In the genomic region with DNA sequence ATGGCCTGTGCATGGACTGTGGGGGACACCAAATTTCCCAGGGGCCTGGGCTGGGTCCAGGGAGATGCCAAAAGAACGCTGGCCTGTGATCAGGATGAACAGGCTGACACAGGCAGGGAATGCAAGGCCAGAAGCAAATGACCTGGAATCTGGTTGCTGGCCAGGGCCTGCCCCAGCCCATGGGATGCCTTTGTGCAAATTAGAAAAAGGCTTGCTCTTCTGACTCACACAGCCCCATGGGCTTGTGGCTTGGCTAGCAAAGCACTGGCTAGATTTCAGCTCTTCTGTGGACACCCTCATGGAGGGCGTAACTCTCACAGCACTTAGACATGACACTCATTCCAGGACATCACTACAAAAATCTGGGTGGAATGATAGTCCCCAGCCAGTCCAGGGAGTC, we compare ENCODE assay signal across 1 cellular context.
TF ChIP-seq lines count a peak whose summit lies in the region.

No MANE protein-coding gene starts in this region.

TF ChIP-seq in SK-N-SH, 30 proteins besides CTCF, POLR2A, EP300 and RAD21 (continued from another document):
- TF ChIP-seq SIN3A (IDR thresholded peaks at IDR 0.05; ENCODE audit: borderline replicate concordance, low read depth, low read length) (no peak), SMC3 (IDR thresholded peaks at IDR 0.05; ENCODE audit: low read depth, low read length) (no peak), FOSL2 (IDR thresholded peaks at IDR 0.05; ENCODE audit: borderline replicate concordance, low read depth) (peak; percentile 76; the same call in 1 of the 2 replicates), GATA2 (CRISPR knock-in tag; IDR thresholded peaks at IDR 0.05) (no peak), NRF1 (IDR thresholded peaks at IDR 0.05; ENCODE audit: low read depth, low read length) (no peak), GABPA (IDR thresholded peaks at IDR 0.05; ENCODE audit: low read depth) (no peak), POLR2AphosphoS5 (IDR thresholded peaks at IDR 0.05; ENCODE audit: low read depth, low read length) (no peak), ELF1 (IDR thresholded peaks at IDR 0.05) (no peak), RCOR1 (IDR thresholded peaks at IDR 0.05; ENCODE audit: low read length) (no peak), YY1 (IDR thresholded peaks at IDR 0.05; ENCODE audit: low read depth) (no peak), TCF12 (IDR thresholded peaks at IDR 0.05) (peak; percentile 91)
- TF ChIP-seq, protein P1, sequence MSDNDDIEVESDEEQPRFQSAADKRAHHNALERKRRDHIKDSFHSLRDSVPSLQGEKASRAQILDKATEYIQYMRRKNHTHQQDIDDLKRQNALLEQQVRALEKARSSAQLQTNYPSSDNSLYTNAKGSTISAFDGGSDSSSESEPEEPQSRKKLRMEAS (IDR thresholded peaks at IDR 0.05; ENCODE audit: low read depth), result no peak; the same call in 1 of the 2 replicates
- TF ChIP-seq, protein P2, sequence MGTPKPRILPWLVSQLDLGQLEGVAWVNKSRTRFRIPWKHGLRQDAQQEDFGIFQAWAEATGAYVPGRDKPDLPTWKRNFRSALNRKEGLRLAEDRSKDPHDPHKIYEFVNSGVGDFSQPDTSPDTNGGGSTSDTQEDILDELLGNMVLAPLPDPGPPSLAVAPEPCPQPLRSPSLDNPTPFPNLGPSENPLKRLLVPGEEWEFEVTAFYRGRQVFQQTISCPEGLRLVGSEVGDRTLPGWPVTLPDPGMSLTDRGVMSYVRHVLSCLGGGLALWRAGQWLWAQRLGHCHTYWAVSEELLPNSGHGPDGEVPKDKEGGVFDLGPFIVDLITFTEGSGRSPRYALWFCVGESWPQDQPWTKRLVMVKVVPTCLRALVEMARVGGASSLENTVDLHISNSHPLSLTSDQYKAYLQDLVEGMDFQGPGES (IDR thresholded peaks at IDR 0.05; ENCODE audit: low read depth, low read length), result no peak
- TF ChIP-seq, protein P3, sequence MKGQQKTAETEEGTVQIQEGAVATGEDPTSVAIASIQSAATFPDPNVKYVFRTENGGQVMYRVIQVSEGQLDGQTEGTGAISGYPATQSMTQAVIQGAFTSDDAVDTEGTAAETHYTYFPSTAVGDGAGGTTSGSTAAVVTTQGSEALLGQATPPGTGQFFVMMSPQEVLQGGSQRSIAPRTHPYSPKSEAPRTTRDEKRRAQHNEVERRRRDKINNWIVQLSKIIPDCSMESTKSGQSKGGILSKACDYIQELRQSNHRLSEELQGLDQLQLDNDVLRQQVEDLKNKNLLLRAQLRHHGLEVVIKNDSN (IDR thresholded peaks at IDR 0.05; ENCODE audit: borderline replicate concordance, low read depth), result no peak
TF ChIP-seq in SK-N-SH: peak in this region for 9.
